Comparison of ENCODE assay signal across 15 cellular contexts in genomic region chr2:123953848-123954247, GRCh38.
DNase-seq lines count a peak whose midpoint lies in the region; FAIRE-seq and TF ChIP-seq lines count a peak whose summit lies in the region.
"Had no signal": no experiment of that assay in that cellular context is flagged by ENCODE, and none has a peak within 500 bp of the region (broad histone marks: within the 10 kb centered on the region; RNA-seq: fewer than 3 reads in every experiment).

No MANE protein-coding gene starts in this region.

- no peak overlapping the region for H3K4me3 Mint-ChIP-seq in HFFc6
- H3K4me3 Mint-ChIP-seq: T-helper 17 cell had no signal

- DNase-seq in HFFc6, result peak; percentile 29
- DNase-seq in NCI-H2196 treated with DMSO at 0.1 percent for 48 hours (lab: John Stamatoyannopoulos, UW; ENCODE audit: unreplicated experiment), result peak; percentile 13
- peak; percentile 76 for DNase-seq in bronchial epithelial cell (ENCODE audit: low read depth)
- peak; percentile 2 for DNase-seq in pons (ENCODE audit: low spot score)
- no peak for DNase-seq in prostate gland (ENCODE audit: low spot score)
- no peak for DNase-seq in GF-D8 (lab: John Stamatoyannopoulos, UW)
- DNase-seq in cardiac septum (ENCODE audit: low spot score), result no peak
- no peak for DNase-seq in esophagus squamous epithelium (lab: John Stamatoyannopoulos, UW)
- DNase-seq: Caco-2, dorsolateral prefrontal cortex, HCEC 1CT, midbrain, T-helper 17 cell had no signal

- H3K27me3 Mint-ChIP-seq in HFFc6 (ENCODE audit: insufficient read depth), result no peaks in the 10 kb centered on the region; the same call in 1 of the 2 replicates
- H3K27me3 Mint-ChIP-seq: T-helper 17 cell had no signal

- H3K4me1 Mint-ChIP-seq in HFFc6 (ENCODE audit: low read depth), result no peaks in the 10 kb centered on the region
- H3K4me1 Mint-ChIP-seq: T-helper 17 cell had no signal

- H3K4me1 ChIP-seq in prostate gland (replicated peaks) (no peaks in the 10 kb centered on the region), esophagus squamous epithelium (no peaks in the 10 kb centered on the region)
- H3K4me1 ChIP-seq: Caco-2 had no signal

- no peak for FAIRE-seq in bronchial epithelial cell (lab: Jason Lieb, UNC)
- FAIRE-seq: GM12878, GM19239 had no signal

- H3K27ac Mint-ChIP-seq in HFFc6, result no peak overlapping the region
- H3K27ac Mint-ChIP-seq: T-helper 17 cell had no signal

- H3K27ac ChIP-seq in prostate gland (no peak overlapping the region), esophagus squamous epithelium (no peak overlapping the region)
- H3K27ac ChIP-seq: dorsolateral prefrontal cortex had no signal

- H3K27me3 ChIP-seq in bronchial epithelial cell (ENCODE audit: control insufficient read depth, insufficient read depth, low read length) (no peaks in the 10 kb centered on the region), prostate gland (replicated peaks; ENCODE audit: insufficient read depth) (no peaks in the 10 kb centered on the region), esophagus squamous epithelium (no peaks in the 10 kb centered on the region)
- H3K27me3 ChIP-seq: dorsolateral prefrontal cortex had no signal

- TF ChIP-seq CTCF in HFFc6 (IDR thresholded peaks at IDR 0.05), result no peak
- TF ChIP-seq CTCF in bronchial epithelial cell (IDR thresholded peaks at IDR 0.05; ENCODE audit: insufficient read depth, low read length, severe bottlenecking), result no peak
- TF ChIP-seq CTCF in prostate gland (IDR thresholded peaks at IDR 0.05), result no peak
- TF ChIP-seq CTCF in esophagus squamous epithelium (IDR thresholded peaks at IDR 0.05), result no peak

- TF ChIP-seq POLR2A in prostate gland (IDR thresholded peaks at IDR 0.05) (no peak), esophagus squamous epithelium (IDR thresholded peaks at IDR 0.05) (no peak)

- H3K9me3 Mint-ChIP-seq in HFFc6, result peaks cover 28% of the 10 kb centered on the region

- WGBS in prostate gland, result 85% methylated on average over 2 of the region's 2 CpGs
- WGBS in esophagus squamous epithelium, 2 donors, result 69 to 83% methylated on average over 2 of the region's 2 CpGs

- intact Hi-C loops in prostate gland (cut with DNase I) (no loop called here), cardiac septum (cut with DNase I) (no loop called here), esophagus squamous epithelium (cut with DNase I) (no loop called here)

- no peaks in the 10 kb centered on the region for H3K9me3 ChIP-seq in prostate gland
- no peaks in the 10 kb centered on the region for H3K9me3 ChIP-seq in esophagus squamous epithelium
- H3K9me3 ChIP-seq: Caco-2 had no signal

- H3K4me3 ChIP-seq in bronchial epithelial cell (ENCODE audit: low read depth, low read length) (no peak overlapping the region), prostate gland (no peak overlapping the region), esophagus squamous epithelium (no peak overlapping the region)
- H3K4me3 ChIP-seq: dorsolateral prefrontal cortex, GM12878 had no signal

- no peaks in the 10 kb centered on the region for H3K36me3 Mint-ChIP-seq in HFFc6 (ENCODE audit: low read depth)

- H3K36me3 ChIP-seq in bronchial epithelial cell (ENCODE audit: control insufficient read depth, insufficient read depth, low read length) (no peaks in the 10 kb centered on the region), prostate gland (no peaks in the 10 kb centered on the region), esophagus squamous epithelium (no peaks in the 10 kb centered on the region)

Comparison
In these comparisons a context has a peak if more than half of its experiments do, and no peak if none do; other contexts are left out.
1. DNase-seq: peak in HFFc6 (single experiment), NCI-H2196 treated with DMSO at 0.1 percent for 48 hours (single experiment), bronchial epithelial cell (single experiment) and pons (single experiment); none in prostate gland (single experiment), GF-D8 (single experiment), cardiac septum (single experiment) and esophagus squamous epithelium (single experiment).